8 cellular contexts compared by ENCODE assay signal in the genomic region with DNA sequence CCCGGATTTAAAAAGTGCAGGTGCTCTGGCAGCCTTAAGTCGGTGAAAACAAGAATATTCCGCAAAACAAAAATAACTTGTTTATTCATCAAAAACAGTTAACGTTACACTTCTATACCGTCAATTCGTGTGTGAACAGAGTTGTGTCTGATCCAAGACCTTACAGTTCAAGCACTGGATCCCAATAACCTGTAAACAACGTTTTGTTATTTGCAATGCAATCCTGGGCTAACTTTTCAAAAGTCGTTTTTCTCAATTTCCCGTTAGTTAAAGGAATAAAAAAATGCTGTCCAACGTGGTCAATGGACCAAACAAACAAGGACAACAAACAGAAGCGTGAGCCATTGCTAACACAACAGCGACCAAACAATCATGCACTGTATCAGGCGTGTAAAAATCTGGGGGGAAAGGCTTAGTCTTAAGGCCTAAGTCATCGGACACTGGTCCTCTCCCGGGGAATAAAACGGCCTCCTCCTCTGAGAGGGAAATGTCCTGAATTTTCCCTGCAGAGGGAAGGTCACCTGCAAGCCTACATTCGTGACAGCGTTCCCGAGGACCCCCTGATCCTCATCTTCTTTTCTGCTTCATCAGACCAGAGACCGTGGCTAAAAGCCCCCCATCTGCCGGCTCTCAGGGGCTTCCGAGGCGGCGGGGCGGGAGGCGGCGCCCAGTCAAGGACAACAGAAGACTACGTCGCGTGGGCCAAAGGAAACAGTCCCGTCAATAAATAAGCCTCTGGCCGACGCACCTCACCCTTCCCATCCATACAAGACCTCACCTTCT. TPM values are rescaled to one million over a fixed set of nuclear protein-coding genes. Genes with fewer than 3 reads are reported as not detected.
DNase-seq lines count a peak whose midpoint lies in the region; ATAC-seq and TF ChIP-seq lines count a peak whose summit lies in the region.

No MANE protein-coding gene starts in this region.

- H3K4me3 ChIP-seq in AG04449 (ENCODE audit: low read depth, low read length) (peak overlapping the region; percentile 92), fibroblast of the aortic adventitia (ENCODE audit: low read depth, low read length) (peak overlapping the region; percentile 96), neutrophil (ENCODE audit: low read depth in 1 of 2, low read length in 1 of 2) (peak overlapping the region; percentile 81 to 89)

- DNase-seq in AG04449 (ENCODE audit: low read depth, low spot score) = no peak
- DNase-seq in SW480 (ENCODE audit: low spot score) = peak; percentile 56
- peak; percentile 35 for DNase-seq in fibroblast of the aortic adventitia (ENCODE audit: low read depth)
- DNase-seq in NCI-H2107 treated with DMSO at 0.1 percent for 48 hours (lab: John Stamatoyannopoulos, UW; ENCODE audit: unreplicated experiment) = no peak
- no peak for DNase-seq in cortex of kidney (lab: John Stamatoyannopoulos, UW)

- ATAC-seq in GM18520 (IDR thresholded peaks at IDR 0.05; ENCODE audit: unreplicated experiment) = peak; percentile 3
- ATAC-seq in HG03097 (IDR thresholded peaks at IDR 0.05; ENCODE audit: low FRiP score, unreplicated experiment) = peak; percentile 25

- peaks cover 24% of the 10 kb centered on the region for H3K36me3 ChIP-seq in neutrophil

- H3K27ac ChIP-seq in neutrophil = peak overlapping the region; percentile 88

- POLR2A ChIA-PET in AG04449 (lab: Yijun Ruan, JAX) = interaction anchor here (0.7 kb wide), 1 partner anchor 1981 kb away, joined by 3 read pairs; no protein-coding TSS in a partner anchor

- no peak for TF ChIP-seq CTCF in AG04449 (IDR thresholded peaks at IDR 0.05; ENCODE audit: insufficient read depth, low read length, missing control alignments)
- no peak for TF ChIP-seq CTCF in fibroblast of the aortic adventitia (IDR thresholded peaks at IDR 0.05; ENCODE audit: insufficient read depth, low read length)
- TF ChIP-seq CTCF in neutrophil (IDR thresholded peaks at IDR 0.05) = no peak

- no peaks in the 10 kb centered on the region for H3K27me3 ChIP-seq in neutrophil

- CTCF ChIA-PET in AG04449 (lab: Yijun Ruan, JAX) = no interaction called here

- H3K4me1 ChIP-seq in neutrophil (ENCODE audit: control insufficient read depth in 1 of 2, insufficient read depth in 1 of 2, low read depth in 1 of 2, low read length in 1 of 2) = peaks cover 25 to 26% of the 10 kb centered on the region in 2 experiments

- no peaks in the 10 kb centered on the region for H3K9me3 ChIP-seq in neutrophil

RNA-seq across cellular contexts. Expression of gene NDUFS1, which starts 0.5 kb away (rescaled TPM):
- total RNA-seq in fibroblast of the aortic adventitia (ENCODE audit: low replicate concordance) = 121 and 148 TPM in 2 replicates

RNA-seq across cellular contexts. Expression of gene EEF1B2, which starts 0.9 kb away (rescaled TPM):
- total RNA-seq in fibroblast of the aortic adventitia (ENCODE audit: low replicate concordance) = 674 and 828 TPM in 2 replicates

Comparison
In these comparisons a context has a peak if more than half of its experiments do, and no peak if none do; other contexts are left out.
1. DNase-seq: peak in SW480 (single experiment) and fibroblast of the aortic adventitia (single experiment); none in AG04449 (single experiment), NCI-H2107 treated with DMSO at 0.1 percent for 48 hours (single experiment) and cortex of kidney (single experiment).
2. Peak in every context shown above with its lines, with median percentiles within 50 percentile points of each other: H3K4me3 ChIP-seq.